In the genomic region with DNA sequence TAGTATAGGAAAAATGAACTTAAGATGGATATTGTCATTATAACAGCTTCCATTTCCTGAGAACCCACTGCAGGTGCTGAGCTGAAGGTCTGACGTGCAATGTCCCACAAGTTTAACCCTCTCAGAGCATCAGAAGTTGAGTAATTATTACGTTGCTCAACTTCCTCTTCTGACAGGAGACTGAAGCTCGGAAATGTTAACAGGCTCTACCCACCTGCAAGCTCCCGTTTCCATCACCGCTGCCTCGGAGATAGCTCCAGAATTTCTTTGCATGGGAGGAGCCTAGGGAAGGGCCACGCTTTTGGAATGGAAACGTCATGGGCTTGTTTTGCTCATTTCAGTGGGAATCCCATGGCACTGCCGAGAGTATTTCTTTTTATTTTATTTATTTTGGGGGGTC, we compare ENCODE assay signal across 9 cellular contexts. TPM values are rescaled to one million over a fixed set of nuclear protein-coding genes. Genes with fewer than 3 reads are reported as not detected.
A peak's percentile ranks its signal among the peaks of the same experiment; 100 is the strongest.
DNase-seq lines count a peak whose midpoint lies in the region; ATAC-seq and TF ChIP-seq lines count a peak whose summit lies in the region.
"Had no signal": no experiment of that assay in that cellular context is flagged by ENCODE, and none has a peak within 500 bp of the region (broad histone marks: within the 10 kb centered on the region; RNA-seq: fewer than 3 reads in every experiment).

No MANE protein-coding gene starts in this region.

- POLR2A ChIA-PET in activated naive CD8-positive, alpha-beta T cell treated with anti-CD3 and anti-CD28 coated beads, Interleukin-2, amount 10 ng/mL, durations not matched to agents 7 days and 5 days (lab: Charles Lee) = interaction anchor here (0.6 to 3.3 kb wide), 14 partner anchors 14 to 513 kb away, joined by 3 to 27 read pairs (median 6); partner anchors contain the start of genes CRAT, IER5L, PTPA and TOR1B

- H3K4me2 ChIP-seq in neural progenitor cell = no peak overlapping the region

- H3K27me3 Mint-ChIP-seq in activated naive CD8-positive, alpha-beta T cell treated with anti-CD3 and anti-CD28 coated beads, Interleukin-2, amount 10 ng/mL, durations not matched to agents 7 days and 5 days = peaks cover 17% of the 10 kb centered on the region
- H3K27me3 Mint-ChIP-seq in neural progenitor cell (ENCODE audit: insufficient read depth, low read depth) = peaks cover 12% of the 10 kb centered on the region

- peak overlapping the region; percentile 89 for H3K27ac Mint-ChIP-seq in activated naive CD8-positive, alpha-beta T cell treated with anti-CD3 and anti-CD28 coated beads, Interleukin-2, amount 10 ng/mL, durations not matched to agents 7 days and 5 days
- no peak overlapping the region for H3K27ac Mint-ChIP-seq in neural progenitor cell

- TF ChIP-seq POLR2A in adrenal gland (IDR thresholded peaks at IDR 0.05) = no peak

- DNase-seq in NCI-H526 (lab: John Stamatoyannopoulos, UW) (peak; percentile 29 to 44), neural progenitor cell (ENCODE audit: low spot score) (no peak), adrenal gland (no peak), NCI-H345 treated with DMSO at 0.1 percent for 48 hours (lab: John Stamatoyannopoulos, UW; ENCODE audit: unreplicated experiment) (no peak), Ammon's horn (ENCODE audit: low spot score) (no peak)
- no peak for DNase-seq in activated naive CD8-positive, alpha-beta T cell treated with anti-CD3 and anti-CD28 coated beads, Interleukin-2, amount 10 ng/mL, durations not matched to agents 7 days and 5 days

- peaks cover 40% of the 10 kb centered on the region for H3K79me2 ChIP-seq in neural progenitor cell (ENCODE audit: low read depth)

- ATAC-seq in activated naive CD8-positive, alpha-beta T cell treated with anti-CD3 and anti-CD28 coated beads, Interleukin-2, amount 10 ng/mL, durations not matched to agents 7 days and 5 days (ENCODE audit: low read depth) = peak; percentile 37
- ATAC-seq in HG03439 (IDR thresholded peaks at IDR 0.05; ENCODE audit: unreplicated experiment) = no peak

- H3F3A ChIP-seq in neural progenitor cell (ENCODE audit: low read depth) = peaks cover 9% of the 10 kb centered on the region

- peaks cover 5% of the 10 kb centered on the region for H3K36me3 Mint-ChIP-seq in activated naive CD8-positive, alpha-beta T cell treated with anti-CD3 and anti-CD28 coated beads, Interleukin-2, amount 10 ng/mL, durations not matched to agents 7 days and 5 days
- H3K36me3 Mint-ChIP-seq in neural progenitor cell = peaks cover 4% of the 10 kb centered on the region

- TF ChIP-seq CTCF in GM12875 (IDR thresholded peaks at IDR 0.05; ENCODE audit: borderline replicate concordance, insufficient read depth, low read depth, low read length) (no peak), neural progenitor cell (IDR thresholded peaks at IDR 0.05) (no peak), adrenal gland (IDR thresholded peaks at IDR 0.05) (no peak)

- peaks cover 39% of the 10 kb centered on the region for H4K20me1 ChIP-seq in neural progenitor cell (ENCODE audit: low read depth)

- H2AFZ ChIP-seq in neural progenitor cell (replicated peaks) = no peak overlapping the region

- peak overlapping the region; percentile 86 for H3K4me3 Mint-ChIP-seq in activated naive CD8-positive, alpha-beta T cell treated with anti-CD3 and anti-CD28 coated beads, Interleukin-2, amount 10 ng/mL, durations not matched to agents 7 days and 5 days
- H3K4me3 Mint-ChIP-seq in neural progenitor cell = peak overlapping the region; percentile 88

- peaks cover 19% of the 10 kb centered on the region for H3K4me1 ChIP-seq in neural progenitor cell
- peaks cover 32 to 38% of the 10 kb centered on the region in 2 donors for H3K4me1 ChIP-seq in adrenal gland (replicated peaks in 1 of 2)

- intact Hi-C loops in adrenal gland (cut with DNase I) = no loop called here

- no peak overlapping the region for H3K9ac ChIP-seq in neural progenitor cell

- H3K9me3 Mint-ChIP-seq in activated naive CD8-positive, alpha-beta T cell treated with anti-CD3 and anti-CD28 coated beads, Interleukin-2, amount 10 ng/mL, durations not matched to agents 7 days and 5 days = no peaks in the 10 kb centered on the region
- H3K9me3 Mint-ChIP-seq in neural progenitor cell = no peaks in the 10 kb centered on the region

- H3K27me3 ChIP-seq in neural progenitor cell (peaks cover 21% of the 10 kb centered on the region), adrenal gland (no peaks in the 10 kb centered on the region)
- H3K27me3 ChIP-seq: SJSA1 had no signal

- peaks cover 33% of the 10 kb centered on the region for H3K4me1 Mint-ChIP-seq in activated naive CD8-positive, alpha-beta T cell treated with anti-CD3 and anti-CD28 coated beads, Interleukin-2, amount 10 ng/mL, durations not matched to agents 7 days and 5 days
- peaks cover 52% of the 10 kb centered on the region for H3K4me1 Mint-ChIP-seq in neural progenitor cell

- H3K9me3 ChIP-seq in neural progenitor cell (ENCODE audit: low read depth) (no peaks in the 10 kb centered on the region), adrenal gland (replicated peaks in 1 of 3) (no peaks in the 10 kb centered on the region)
- H3K9me3 ChIP-seq: SJSA1 had no signal

- H3K36me3 ChIP-seq in neural progenitor cell = no peaks in the 10 kb centered on the region
- H3K36me3 ChIP-seq in adrenal gland (replicated peaks in 1 of 2) = no peaks in the 10 kb centered on the region

- H3K27ac ChIP-seq in neural progenitor cell (no peak overlapping the region), adrenal gland (no peak overlapping the region)
- H3K27ac ChIP-seq: SJSA1 had no signal

- H3K4me3 ChIP-seq in GM12875 (ENCODE audit: low read depth, low read length) (peak overlapping the region; percentile 90), neural progenitor cell (no peak overlapping the region), adrenal gland (no peak overlapping the region)
- H3K4me3 ChIP-seq: SJSA1 had no signal

- WGBS in adrenal gland, 4 donors = 43 to 58% (median 49%) methylated on average over 9 of the region's 9 CpGs

RNA-seq across cellular contexts. Expression of gene NTMT1, which starts 1.0 kb away (rescaled TPM):
- 10 to 100 TPM; 30.1 to 34.9 TPM for total RNA-seq in activated naive CD8-positive, alpha-beta T cell treated with anti-CD3 and anti-CD28 coated beads, Interleukin-2, amount 10 ng/mL, durations not matched to agents 7 days and 5 days
- total RNA-seq in neural progenitor cell (ENCODE audit: low replicate concordance) (22.2 and 29.8 TPM in 2 replicates), adrenal gland (100 to 1,000 TPM in 4 of 8 donors, 10 to 100 TPM in 4; 27.2 to 190 (median 88.3) TPM)
- polyA plus RNA-seq in adrenal gland = 100 to 1,000 TPM in 1 of 3 donors, 10 to 100 TPM in 2; 40.0 to 122 (median 87.5) TPM

RNA-seq across cellular contexts. Expression of gene C9orf50, which starts 4.0 kb away (rescaled TPM):
- total RNA-seq in activated naive CD8-positive, alpha-beta T cell treated with anti-CD3 and anti-CD28 coated beads, Interleukin-2, amount 10 ng/mL, durations not matched to agents 7 days and 5 days = not detected
- total RNA-seq in neural progenitor cell (ENCODE audit: low replicate concordance) (not detected in 2 replicates), adrenal gland (under 1 TPM in 2 of 8 donors, not detected in 6; 0.14 to 0.37 TPM)
- polyA plus RNA-seq in adrenal gland = under 1 TPM in 2 of 3 donors, not detected in 1; 0.56 to 0.74 TPM
- total RNA-seq: SJSA1 had no signal

RNA-seq across cellular contexts. Expression of gene ASB6, which starts 17.0 kb away (rescaled TPM):
- 10 to 100 TPM; 27.8 to 29.0 TPM for total RNA-seq in activated naive CD8-positive, alpha-beta T cell treated with anti-CD3 and anti-CD28 coated beads, Interleukin-2, amount 10 ng/mL, durations not matched to agents 7 days and 5 days
- 9.2 and 21.1 TPM in 2 replicates for total RNA-seq in neural progenitor cell (ENCODE audit: low replicate concordance)
- total RNA-seq in adrenal gland = 10 to 100 TPM; 21.3 to 31.8 (median 26.8) TPM
- polyA plus RNA-seq in adrenal gland = 10 to 100 TPM; 11.2 to 34.2 (median 30.6) TPM

RNA-seq across cellular contexts. Expression of gene PRRX2, which starts 40.5 kb away (rescaled TPM):
- not detected for total RNA-seq in activated naive CD8-positive, alpha-beta T cell treated with anti-CD3 and anti-CD28 coated beads, Interleukin-2, amount 10 ng/mL, durations not matched to agents 7 days and 5 days
- total RNA-seq in neural progenitor cell (ENCODE audit: low replicate concordance) (1.5 and 5.2 TPM in 2 replicates), adrenal gland (1 to 10 TPM; 1.7 to 8.3 (median 4.0) TPM)
- polyA plus RNA-seq in adrenal gland = 10 to 100 TPM in 1 of 3 donors, 1 to 10 TPM in 1, under 1 TPM in 1; 0.15 to 14.2 (median 8.1) TPM

Comparison
In these comparisons a context has a peak if more than half of its experiments do, and no peak if none do; other contexts are left out.
1. DNase-seq: peak in NCI-H526 (2 of 2); none in activated naive CD8-positive, alpha-beta T cell treated with anti-CD3 and anti-CD28 coated beads, Interleukin-2, amount 10 ng/mL, durations not matched to agents 7 days and 5 days (single experiment), neural progenitor cell (single experiment), adrenal gland (0 of 7), NCI-H345 treated with DMSO at 0.1 percent for 48 hours (single experiment) and Ammon's horn (single experiment).